ENCODE assay signal across 8 cellular contexts in the genomic region with DNA sequence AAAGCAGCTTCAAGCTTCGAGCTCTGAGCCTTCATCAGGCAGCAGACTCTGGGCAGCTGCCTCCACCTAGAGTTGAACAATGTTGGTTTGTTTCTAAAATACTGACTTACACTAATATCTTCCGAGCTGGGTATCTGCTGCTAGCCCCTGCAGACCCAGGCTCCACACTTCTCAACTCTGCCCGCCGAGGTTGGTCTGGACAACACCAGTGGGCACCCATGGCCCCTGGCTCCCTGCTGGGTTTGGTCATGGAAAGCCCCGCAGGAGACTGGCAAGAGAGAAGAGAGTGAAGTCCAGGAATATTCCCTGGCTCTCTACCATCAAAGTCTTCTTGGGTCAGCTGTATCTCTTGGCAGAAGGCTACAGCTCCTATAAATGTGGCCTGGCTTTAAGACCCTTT.
"Had no signal": no experiment of that assay in that cellular context is flagged by ENCODE, and none has a peak within 500 bp of the region (broad histone marks: within the 10 kb centered on the region; RNA-seq: fewer than 3 reads in every experiment).

No MANE protein-coding gene starts in this region.

- H3K4me3 ChIP-seq: GM23248, HAP-1 had no signal

- H2AFZ ChIP-seq: GM23248 had no signal

- H3K9me3 ChIP-seq: HAP-1 had no signal

- H3K27ac Mint-ChIP-seq: HFFc6, IgD-negative memory B cell had no signal

- H3K27ac ChIP-seq: GM23248, HL-60 had no signal

- H3K36me3 Mint-ChIP-seq: IgD-negative memory B cell had no signal

- H3K4me3 Mint-ChIP-seq: HFFc6, IgD-negative memory B cell had no signal

- DNase-seq: GM23248, GOT3, H7, HFFc6 had no signal

- FAIRE-seq: HepG2 had no signal

- H3K4me1 Mint-ChIP-seq: IgD-negative memory B cell had no signal

- H3K9ac ChIP-seq: GM23248 had no signal

- H3K36me3 ChIP-seq: HAP-1 had no signal

- H3K27me3 Mint-ChIP-seq: IgD-negative memory B cell had no signal

- H3K4me1 ChIP-seq: HAP-1 had no signal
